Comparison of ENCODE assay signal across 8 cellular contexts in genomic region chr7:65216469-65216868, GRCh38.
DNase-seq lines count a peak whose midpoint lies in the region; ATAC-seq and TF ChIP-seq lines count a peak whose summit lies in the region.

No MANE protein-coding gene starts in this region.

- TF ChIP-seq CTCF in brain microvascular endothelial cell (IDR thresholded peaks at IDR 0.05; ENCODE audit: low read depth, low read length, missing control alignments) (peak; percentile 77), right lobe of liver (IDR thresholded peaks at IDR 0.05) (peak; percentile 55 to 83 (median 76))

- no peaks in the 10 kb centered on the region for H3K36me3 Mint-ChIP-seq in T-helper 2 cell treated with Interferon-gamma antibody and Interleukin-4, amounts not matched to agents 5 μg/mL and 100 μg/mL, for 36 hours (ENCODE audit: low read depth)

- H3K4me1 Mint-ChIP-seq in T-helper 2 cell treated with Interferon-gamma antibody and Interleukin-4, amounts not matched to agents 5 μg/mL and 100 μg/mL, for 36 hours (ENCODE audit: low read depth), result peaks cover 1% of the 10 kb centered on the region

- intact Hi-C loops in right lobe of liver (cut with DNase I), result no loop called here

- no peak overlapping the region for H3K4me3 Mint-ChIP-seq in T-helper 2 cell treated with Interferon-gamma antibody and Interleukin-4, amounts not matched to agents 5 μg/mL and 100 μg/mL, for 36 hours

- WGBS in right lobe of liver (ENCODE audit: insufficient coverage, low coverage, low lambda C conversion rate, missing lambda C conversion rate), result 2% methylated on average over 8 of the region's 8 CpGs

- DNase-seq in DMS 273 (lab: John Stamatoyannopoulos, UW; ENCODE audit: unreplicated experiment) (peak; percentile 83), NCI-H1092 treated with DMSO at 0.1 percent for 48 hours (lab: John Stamatoyannopoulos, UW) (peak; percentile 74), brain microvascular endothelial cell (no peak), right lobe of liver (peak; percentile 51 to 77 (median 68))
- DNase-seq in T-helper 2 cell treated with Interferon-gamma antibody and Interleukin-4, amounts not matched to agents 5 μg/mL and 100 μg/mL, for 36 hours (ENCODE audit: low spot score), result peak; percentile 29
- DNase-seq in stimulated activated naive CD4-positive, alpha-beta T cell treated with Interleukin-2 at 50 U/mL for 16 hours (lab: John Stamatoyannopoulos, UW), result peak; percentile 29

- H3K4me3 ChIP-seq in brain microvascular endothelial cell (ENCODE audit: low read depth, low read length) (no peak overlapping the region), right lobe of liver (no peak overlapping the region)

- no peak for TF ChIP-seq POLR2A in right lobe of liver (IDR thresholded peaks at IDR 0.05)

- in situ Hi-C loops in brain microvascular endothelial cell (cut with HindIII; ENCODE audit: low pct_ligation_motif_present, low sequenced_read_pairs), result no loop called here

- H3K27ac Mint-ChIP-seq in T-helper 2 cell treated with Interferon-gamma antibody and Interleukin-4, amounts not matched to agents 5 μg/mL and 100 μg/mL, for 36 hours, result no peak overlapping the region

- H3K9me3 ChIP-seq in right lobe of liver, result no peaks in the 10 kb centered on the region

- H3K9me3 Mint-ChIP-seq in T-helper 2 cell treated with Interferon-gamma antibody and Interleukin-4, amounts not matched to agents 5 μg/mL and 100 μg/mL, for 36 hours, result no peaks in the 10 kb centered on the region

- H3K27me3 Mint-ChIP-seq in T-helper 2 cell treated with Interferon-gamma antibody and Interleukin-4, amounts not matched to agents 5 μg/mL and 100 μg/mL, for 36 hours (ENCODE audit: low read depth), result no peaks in the 10 kb centered on the region

- no peaks in the 10 kb centered on the region for H3K36me3 ChIP-seq in brain microvascular endothelial cell (replicated peaks)
- H3K36me3 ChIP-seq in right lobe of liver, result no peaks in the 10 kb centered on the region

- H3K27me3 ChIP-seq in brain microvascular endothelial cell (replicated peaks) (no peaks in the 10 kb centered on the region), right lobe of liver (no peaks in the 10 kb centered on the region)

- H3K4me1 ChIP-seq in right lobe of liver, result no peaks in the 10 kb centered on the region

- peak; percentile 73 for ATAC-seq in GM21528 (IDR thresholded peaks at IDR 0.05; ENCODE audit: low FRiP score, unreplicated experiment)
- peak; percentile 94 to 96 (median 95) for ATAC-seq in right lobe of liver
- no peak for ATAC-seq in GM19328 (IDR thresholded peaks at IDR 0.05; ENCODE audit: unreplicated experiment)

- no peak overlapping the region for H3K27ac ChIP-seq in brain microvascular endothelial cell
- no peak overlapping the region for H3K27ac ChIP-seq in right lobe of liver
